ENCODE assay signal across 8 cellular contexts in the genomic region with DNA sequence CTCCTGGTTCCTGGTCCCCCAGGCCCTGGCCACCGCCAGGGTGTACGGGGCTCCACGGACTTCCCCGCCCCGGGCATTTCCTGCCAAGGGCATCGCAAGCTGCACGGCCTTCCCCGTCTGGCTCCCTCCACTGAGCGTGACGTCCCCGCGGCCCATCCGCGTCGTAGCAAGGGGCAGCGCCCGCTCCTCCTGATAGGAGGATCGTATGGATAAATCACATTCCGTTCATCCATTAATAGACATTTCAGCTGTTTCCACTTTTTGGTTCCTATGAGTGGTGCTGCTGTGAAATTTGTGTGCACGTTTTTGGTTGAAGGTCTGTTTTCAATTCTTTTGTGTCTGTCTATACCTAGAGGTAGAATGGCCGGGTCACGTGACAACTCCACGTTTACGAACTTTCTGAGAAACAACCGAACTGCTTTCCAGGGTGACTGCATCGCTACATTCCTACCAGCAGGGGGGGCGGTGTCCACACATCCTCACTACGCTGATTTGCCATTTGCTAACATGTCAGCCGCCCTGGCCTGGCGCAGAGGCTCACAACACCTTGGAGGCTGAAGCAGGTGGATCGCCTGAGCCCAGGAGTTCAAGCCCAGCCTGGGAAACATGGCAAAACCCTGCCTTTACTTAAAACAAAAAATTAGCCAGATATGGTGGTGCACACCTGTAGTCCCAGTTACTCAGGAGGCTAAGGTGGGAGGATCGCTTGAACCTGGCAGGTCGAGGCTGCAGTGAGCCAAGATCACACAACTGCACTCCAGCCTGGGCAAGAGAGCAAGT. TPM values are rescaled to one million over a fixed set of nuclear protein-coding genes. Genes with fewer than 3 reads are reported as not detected.
A peak's percentile ranks its signal among the peaks of the same experiment; 100 is the strongest.
DNase-seq lines count a peak whose midpoint lies in the region; ATAC-seq, FAIRE-seq and TF ChIP-seq lines count a peak whose summit lies in the region.

No MANE protein-coding gene starts in this region.

- no peaks in the 10 kb centered on the region for H3K36me3 ChIP-seq in left lung

- ATAC-seq in left lung (peak; percentile 70), HG03280 (IDR thresholded peaks at IDR 0.05; ENCODE audit: unreplicated experiment) (no peak)

- H3K27me3 ChIP-seq in left lung: peaks cover 0 to 58% of the 10 kb centered on the region in 2 donors

- no peak overlapping the region for H3K4me3 ChIP-seq in left lung

- no peaks in the 10 kb centered on the region for H3K9me3 ChIP-seq in left lung

- intact Hi-C loops in left lung (cut with DNase I): no loop called here

- H3K4me1 ChIP-seq in left lung: no peaks in the 10 kb centered on the region

- no peak for TF ChIP-seq POLR2A in GM12892 (IDR thresholded peaks at IDR 0.05; ENCODE audit: low read depth, low read length)

- no peak overlapping the region for H3K27ac ChIP-seq in left lung

- peak; percentile 67 to 84 for TF ChIP-seq CTCF in left lung (IDR thresholded peaks at IDR 0.05)

- DNase-seq in GM12892 (ENCODE audit: insufficient read length) (peak; percentile 72), NCI-H2227 (lab: John Stamatoyannopoulos, UW; ENCODE audit: unreplicated experiment) (peak; percentile 57), cerebellar nuclear complex (lab: John Stamatoyannopoulos, UW) (peak; percentile 7 to 52), left lung (peak in 1 of 2 donors; percentile 44)
- peak; percentile 69 to 70 for DNase-seq in activated CD4-positive, alpha-beta T cell treated with anti-CD3 and anti-CD28 coated beads for 24 hours (ENCODE audit: low read depth in 2 of 2)
- peak; percentile 72 to 79 (median 73) for DNase-seq in stimulated activated CD4-positive, alpha-beta T cell treated with anti-CD3 and anti-CD28 coated beads, TNF-alpha, amount 100 ng/mL, for 48 hours (ENCODE audit: low read depth in 3 of 3)

- FAIRE-seq in A204.1 (lab: Jason Lieb, UNC): peak; percentile 6
- FAIRE-seq in GM12892 (lab: Jason Lieb, UNC): peak; percentile 84

RNA-seq across cellular contexts. Expression of a gene that starts 37.7 kb away (rescaled TPM):
- polyA plus RNA-seq in GM12892 (2012; ENCODE audit: missing spikeins): 2.7 TPM
- total RNA-seq in left lung: not detected
